In genomic region chr9:74953235-74953741, GRCh38 we compare ENCODE assay signal across 8 cellular contexts. TPM values are rescaled to one million over a fixed set of nuclear protein-coding genes. Genes with fewer than 3 reads are reported as not detected.
DNase-seq lines count a peak whose midpoint lies in the region; ATAC-seq and TF ChIP-seq lines count a peak whose summit lies in the region.

No MANE protein-coding gene starts in this region.

- H3K27ac ChIP-seq in HUES6 (ENCODE audit: low read depth, low read length) (no peak overlapping the region), upper lobe of right lung (peak overlapping the region; percentile 98)

- peak overlapping the region; percentile 98 for H3K4me3 Mint-ChIP-seq in activated CD4-positive, alpha-beta T cell treated with anti-CD3 and anti-CD28 coated beads, Interleukin-2, amount 10 ng/mL, durations not matched to agents 24 days and 14 days
- H3K4me3 Mint-ChIP-seq in brain = peak overlapping the region; percentile 85 to 91 (median 86)

- H3K27me3 Mint-ChIP-seq in activated CD4-positive, alpha-beta T cell treated with anti-CD3 and anti-CD28 coated beads, Interleukin-2, amount 10 ng/mL, durations not matched to agents 24 days and 14 days = no peaks in the 10 kb centered on the region
- H3K27me3 Mint-ChIP-seq in brain = peaks cover 12% of the 10 kb centered on the region

- peaks cover 38% of the 10 kb centered on the region for H3K4me1 Mint-ChIP-seq in activated CD4-positive, alpha-beta T cell treated with anti-CD3 and anti-CD28 coated beads, Interleukin-2, amount 10 ng/mL, durations not matched to agents 24 days and 14 days
- peaks cover 48% of the 10 kb centered on the region for H3K4me1 Mint-ChIP-seq in brain

- no peaks in the 10 kb centered on the region for H3K9me3 ChIP-seq in HUES6 (ENCODE audit: control insufficient read depth, insufficient read depth, low read depth, low read length)
- no peaks in the 10 kb centered on the region for H3K9me3 ChIP-seq in upper lobe of right lung

- H3K4me3 ChIP-seq in HUES6 (ENCODE audit: low read depth, low read length) = peak overlapping the region; percentile 84
- peak overlapping the region; percentile 94 for H3K4me3 ChIP-seq in upper lobe of right lung

- H3K9me3 Mint-ChIP-seq in activated CD4-positive, alpha-beta T cell treated with anti-CD3 and anti-CD28 coated beads, Interleukin-2, amount 10 ng/mL, durations not matched to agents 24 days and 14 days = no peaks in the 10 kb centered on the region
- no peaks in the 10 kb centered on the region for H3K9me3 Mint-ChIP-seq in brain

- intact Hi-C loops in activated CD4-positive, alpha-beta T cell treated with anti-CD3 and anti-CD28 coated beads, Interleukin-2, amount 10 ng/mL, durations not matched to agents 24 days and 14 days (cut with micrococcal nuclease) = loop anchor here (2.0 to 10.0 kb wide), 3 partner anchors 66 to 1442 kb away; partner anchors contain the start of genes RFK and TRPM6
- intact Hi-C loops in upper lobe of right lung (cut with DNase I) = no loop called here

- DNase-seq in activated CD4-positive, alpha-beta T cell treated with anti-CD3 and anti-CD28 coated beads, Interleukin-2, amount 10 ng/mL, durations not matched to agents 24 days and 14 days = no peak
- DNase-seq in activated CD4-positive, alpha-beta T cell treated with anti-CD3 and anti-CD28 coated beads, Interleukin-2, amount 50 U/mL, for 4 hours = no peak
- DNase-seq in medulla oblongata (ENCODE audit: extremely low spot score) (peak; percentile 30), upper lobe of right lung (no peak), NCI-H1694 (lab: John Stamatoyannopoulos, UW) (no peak)
- no peak for DNase-seq in effector CD4-positive, alpha-beta T cell

- peak overlapping the region; percentile 93 for H3K27ac Mint-ChIP-seq in activated CD4-positive, alpha-beta T cell treated with anti-CD3 and anti-CD28 coated beads, Interleukin-2, amount 10 ng/mL, durations not matched to agents 24 days and 14 days
- peak overlapping the region; percentile 71 to 94 (median 88) for H3K27ac Mint-ChIP-seq in brain

- peak overlapping the region; percentile 29 for H3K9ac ChIP-seq in HUES6 (ENCODE audit: low read length)

- peaks cover 11% of the 10 kb centered on the region for H3K36me3 Mint-ChIP-seq in activated CD4-positive, alpha-beta T cell treated with anti-CD3 and anti-CD28 coated beads, Interleukin-2, amount 10 ng/mL, durations not matched to agents 24 days and 14 days (ENCODE audit: low read depth)
- no peaks in the 10 kb centered on the region for H3K36me3 Mint-ChIP-seq in brain

- TF ChIP-seq CTCF in brain (conservative IDR thresholded peaks at IDR 0.05) (no peak), upper lobe of right lung (IDR thresholded peaks at IDR 0.05) (no peak)

- H3K4me1 ChIP-seq in HUES6 (ENCODE audit: control insufficient read depth, insufficient read depth, low read length) = peaks cover 11% of the 10 kb centered on the region; the same call in 1 of the 2 replicates
- H3K4me1 ChIP-seq in upper lobe of right lung = peaks cover 6% of the 10 kb centered on the region

- no peaks in the 10 kb centered on the region for H3K36me3 ChIP-seq in HUES6 (ENCODE audit: control insufficient read depth, insufficient read depth, low read length)
- H3K36me3 ChIP-seq in upper lobe of right lung = no peaks in the 10 kb centered on the region

- H3K27me3 ChIP-seq in HUES6 (ENCODE audit: control insufficient read depth, insufficient read depth, low read length) (no peaks in the 10 kb centered on the region), upper lobe of right lung (no peaks in the 10 kb centered on the region)

- ATAC-seq in upper lobe of right lung = no peak

RNA-seq across cellular contexts. Expression of gene C9orf40, which starts 0.6 kb away (rescaled TPM):
- 19.6 and 20.0 TPM in 2 replicates for total RNA-seq in activated CD4-positive, alpha-beta T cell treated with anti-CD3 and anti-CD28 coated beads, Interleukin-2, amount 10 ng/mL, durations not matched to agents 24 days and 14 days
- polyA plus RNA-seq in brain (ENCODE audit: insufficient read depth, low read depth, low replicate concordance) = 16.0 TPM
- total RNA-seq in upper lobe of right lung = 2.9 TPM
